In genomic region chr3:194748229-194748628, GRCh38 we compare ENCODE assay signal across 21 cellular contexts.
DNase-seq lines count a peak whose midpoint lies in the region; ATAC-seq and TF ChIP-seq lines count a peak whose summit lies in the region.
"Had no signal": no experiment of that assay in that cellular context is flagged by ENCODE, and none has a peak within 500 bp of the region (broad histone marks: within the 10 kb centered on the region; RNA-seq: fewer than 3 reads in every experiment).

No MANE protein-coding gene starts in this region.

- H3K36me3 ChIP-seq in NT2/D1 (ENCODE audit: insufficient read depth, insufficient read length, low read length), result no peaks in the 10 kb centered on the region
- H3K36me3 ChIP-seq in heart left ventricle, result no peaks in the 10 kb centered on the region
- H3K36me3 ChIP-seq: HAP-1 had no signal

- no peaks in the 10 kb centered on the region for H3K4me1 Mint-ChIP-seq in stimulated activated effector memory CD8-positive, alpha-beta T cell treated with anti-CD3 and anti-CD28 coated beads, Interleukin-12 subunit alpha, Interleukin-12 subunit beta, amount 100 ng/mL, for 72 hours
- no peaks in the 10 kb centered on the region for H3K4me1 Mint-ChIP-seq in CD4-positive, alpha-beta T cell (ENCODE audit: low read depth)
- H3K4me1 Mint-ChIP-seq: CD8-positive, alpha-beta memory T cell had no signal

- ATAC-seq in stimulated activated effector memory CD8-positive, alpha-beta T cell treated with anti-CD3 and anti-CD28 coated beads, Interleukin-12 subunit alpha, Interleukin-12 subunit beta, amount 100 ng/mL, for 72 hours, result peak; percentile 17
- no peak for ATAC-seq in heart left ventricle
- ATAC-seq in CD4-positive, alpha-beta T cell (ENCODE audit: poor library complexity), result no peak

- H3K9me3 Mint-ChIP-seq in stimulated activated effector memory CD8-positive, alpha-beta T cell treated with anti-CD3 and anti-CD28 coated beads, Interleukin-12 subunit alpha, Interleukin-12 subunit beta, amount 100 ng/mL, for 72 hours, result no peaks in the 10 kb centered on the region
- H3K9me3 Mint-ChIP-seq in CD4-positive, alpha-beta T cell, result no peaks in the 10 kb centered on the region
- H3K9me3 Mint-ChIP-seq: CD8-positive, alpha-beta memory T cell had no signal

- intact Hi-C loops in heart left ventricle (cut with DNase I), result no loop called here
- intact Hi-C loops in CD4-positive, alpha-beta T cell (cut with DNase I, micrococcal nuclease), result no loop called here

- peak overlapping the region; percentile 13 for H3K4me3 ChIP-seq in NT2/D1 (ENCODE audit: insufficient read length, low read depth)
- H3K4me3 ChIP-seq in heart left ventricle, result no peak overlapping the region
- H3K4me3 ChIP-seq: HAP-1 had no signal

- no peak for TF ChIP-seq POLR2A in heart left ventricle (IDR thresholded peaks at IDR 0.05)

- POLR2A ChIA-PET in CD4-positive, alpha-beta T cell (lab: Charles Lee), result no interaction called here

- no peaks in the 10 kb centered on the region for H3K36me3 Mint-ChIP-seq in stimulated activated effector memory CD8-positive, alpha-beta T cell treated with anti-CD3 and anti-CD28 coated beads, Interleukin-12 subunit alpha, Interleukin-12 subunit beta, amount 100 ng/mL, for 72 hours
- no peaks in the 10 kb centered on the region for H3K36me3 Mint-ChIP-seq in CD4-positive, alpha-beta T cell (ENCODE audit: low read depth)
- H3K36me3 Mint-ChIP-seq: CD8-positive, alpha-beta memory T cell had no signal

- H3K4me1 ChIP-seq in NT2/D1 (ENCODE audit: insufficient read depth, insufficient read length) (peaks cover 23% of the 10 kb centered on the region), heart left ventricle (peaks cover 0 to 13% (median 0%) of the 10 kb centered on the region in 12 donors)
- H3K4me1 ChIP-seq: HAP-1 had no signal

- peak overlapping the region; percentile 70 for H3K9ac ChIP-seq in NT2/D1 (ENCODE audit: insufficient read length, low read depth)

- peaks cover 13% of the 10 kb centered on the region for H3K27me3 ChIP-seq in NT2/D1 (ENCODE audit: insufficient read depth, insufficient read length)
- no peaks in the 10 kb centered on the region for H3K27me3 ChIP-seq in heart left ventricle
- no peaks in the 10 kb centered on the region for H3K27me3 ChIP-seq in CD4-positive, alpha-beta T cell (ENCODE audit: control insufficient read depth, insufficient read depth, low read length)

- WGBS in heart left ventricle, 4 donors, result 84 to 91% (median 86%) methylated on average over 19 of the region's 19 CpGs

- CTCF ChIA-PET in CD4-positive, alpha-beta T cell (lab: Charles Lee), result interaction anchor here (0.6 kb wide), 1 partner anchor 39 kb away, joined by 3 read pairs; no protein-coding TSS in a partner anchor

- H3K27me3 Mint-ChIP-seq in CD4-positive, alpha-beta T cell, result peaks cover 8% of the 10 kb centered on the region

- no peak overlapping the region for H3K27ac Mint-ChIP-seq in stimulated activated effector memory CD8-positive, alpha-beta T cell treated with anti-CD3 and anti-CD28 coated beads, Interleukin-12 subunit alpha, Interleukin-12 subunit beta, amount 100 ng/mL, for 72 hours
- no peak overlapping the region for H3K27ac Mint-ChIP-seq in CD4-positive, alpha-beta T cell

- H3K4me3 Mint-ChIP-seq in stimulated activated effector memory CD8-positive, alpha-beta T cell treated with anti-CD3 and anti-CD28 coated beads, Interleukin-12 subunit alpha, Interleukin-12 subunit beta, amount 100 ng/mL, for 72 hours, result no peak overlapping the region
- no peak overlapping the region for H3K4me3 Mint-ChIP-seq in CD4-positive, alpha-beta T cell
- H3K4me3 Mint-ChIP-seq: CD8-positive, alpha-beta memory T cell had no signal

- H3K9me3 ChIP-seq in NT2/D1 (ENCODE audit: insufficient read depth, low read length) (no peaks in the 10 kb centered on the region), heart left ventricle (no peaks in the 10 kb centered on the region)
- no peaks in the 10 kb centered on the region for H3K9me3 ChIP-seq in CD4-positive, alpha-beta T cell (ENCODE audit: control insufficient read depth, low read length)
- H3K9me3 ChIP-seq: HAP-1 had no signal

- H3K27ac ChIP-seq in heart left ventricle, result no peak overlapping the region
- no peak overlapping the region for H3K27ac ChIP-seq in CD4-positive, alpha-beta T cell (ENCODE audit: low read depth, low read length)
- H3K27ac ChIP-seq: RWPE1 had no signal

- DNase-seq in NT2/D1 (ENCODE audit: low read depth, low spot score) (no peak), ecto neural progenitor cell (ENCODE audit: low spot score) (peak; percentile 59), mesenteric fat pad (ENCODE audit: low spot score) (peak; percentile 73), heart left ventricle (no peak)
- no peak for DNase-seq in stimulated activated effector memory CD8-positive, alpha-beta T cell treated with anti-CD3 and anti-CD28 coated beads, Interleukin-12 subunit alpha, Interleukin-12 subunit beta, amount 100 ng/mL, for 72 hours (ENCODE audit: low spot score in 2 of 2)
- no peak for DNase-seq in activated CD4-positive, alpha-beta T cell treated with anti-CD3 and anti-CD28 coated beads for 4 hours
- no peak for DNase-seq in CD4-positive, alpha-beta T cell
- DNase-seq: C1 segment of cervical spinal cord; CD8-positive, alpha-beta memory T cell; DMS79 treated with DMSO at 0.1 percent for 48 hours; GF-D8; Karpas-422; NCI-H1092; NCI-H1417 treated with DMSO at 0.1 percent for 48 hours; NCI-H1694 treated with DMSO at 0.1 percent for 48 hours; NCI-H2081; NCI-H2227 treated with DMSO at 0.1 percent for 48 hours; NCI-H69; SHP77 had no signal

- no peak for TF ChIP-seq CTCF in heart left ventricle (IDR thresholded peaks at IDR 0.05)
- no peak for TF ChIP-seq CTCF in CD4-positive, alpha-beta T cell (IDR thresholded peaks at IDR 0.05)

Comparison
In these comparisons a context has a peak if more than half of its experiments do, and no peak if none do; other contexts are left out.
1. DNase-seq: peak in ecto neural progenitor cell (single experiment) and mesenteric fat pad (single experiment); none in NT2/D1 (single experiment), stimulated activated effector memory CD8-positive, alpha-beta T cell treated with anti-CD3 and anti-CD28 coated beads, Interleukin-12 subunit alpha, Interleukin-12 subunit beta, amount 100 ng/mL, for 72 hours (0 of 2), activated CD4-positive, alpha-beta T cell treated with anti-CD3 and anti-CD28 coated beads for 4 hours (0 of 2), heart left ventricle (0 of 5) and CD4-positive, alpha-beta T cell (0 of 10).